13 cellular contexts compared by ENCODE assay signal in genomic region chr6:44342052-44342451, GRCh38. TPM values are rescaled to one million over a fixed set of nuclear protein-coding genes. Genes with fewer than 3 reads are reported as not detected.
A peak's percentile ranks its signal among the peaks of the same experiment; 100 is the strongest.
DNase-seq lines count a peak whose midpoint lies in the region; FAIRE-seq and TF ChIP-seq lines count a peak whose summit lies in the region.
"Had no signal": no experiment of that assay in that cellular context is flagged by ENCODE, and none has a peak within 500 bp of the region (broad histone marks: within the 10 kb centered on the region; RNA-seq: fewer than 3 reads in every experiment).

No MANE protein-coding gene starts in this region.

- no peak for TF ChIP-seq CTCF in foreskin fibroblast (IDR thresholded peaks at IDR 0.05; ENCODE audit: low read depth, low read length)

- DNase-seq in NCI-H1105 treated with DMSO at 0.1 percent for 48 hours (lab: John Stamatoyannopoulos, UW) (peak; percentile 27), NCI-H1105 (lab: John Stamatoyannopoulos, UW) (no peak), SIG-M5 treated with dmso at 0.1 percent for 504 hours (lab: John Stamatoyannopoulos, UW; ENCODE audit: unreplicated experiment) (peak; percentile 83), foreskin fibroblast (peak; percentile 6 to 34), superior temporal gyrus (ENCODE audit: extremely low spot score) (peak; percentile 57), DMS153 (lab: John Stamatoyannopoulos, UW) (no peak), GM12892 (ENCODE audit: insufficient read length) (no peak)
- DNase-seq in stimulated activated CD4-positive, alpha-beta T cell treated with anti-CD3 and anti-CD28 coated beads, Interleukin-12 subunit alpha, Interleukin-12 subunit beta, amount 100 ng/mL, for 4 hours, result no peak
- DNase-seq: activated T-cell treated with anti-CD3 and anti-CD28 coated beads, Interleukin-2, amount 50 U/mL, for 4 hours; NCI-H2107; stimulated activated naive B cell treated with anti-CD40 and anti-IgM and Interleukin-4, amounts not matched to agents 10 μg/mL and 1 μg/mL and 100 μg/mL, for 72 hours had no signal

- no peak overlapping the region for H3K4me3 ChIP-seq in foreskin fibroblast (ENCODE audit: low read depth in 1 of 2, low read length in 2 of 2)
- H3K4me3 ChIP-seq: A549 had no signal

- no peak for FAIRE-seq in GM12892 (lab: Jason Lieb, UNC)
- FAIRE-seq: A549, GM18507 had no signal

- no peak for TF ChIP-seq POLR2A in GM12892 (IDR thresholded peaks at IDR 0.05; ENCODE audit: low read depth, low read length)

RNA-seq across cellular contexts. Expression of gene SPATS1, which starts 0.4 kb away (rescaled TPM):
- not detected for polyA plus RNA-seq in GM12892 (2012; ENCODE audit: missing spikeins)
- polyA plus RNA-seq: A549 had no signal

RNA-seq across cellular contexts. Expression of gene AARS2, which starts 28.9 kb away (rescaled TPM):
- polyA plus RNA-seq in GM12892 (2012; ENCODE audit: missing spikeins), result 6.2 TPM

RNA-seq across cellular contexts. Expression of gene CDC5L, which starts 45.5 kb away (rescaled TPM):
- polyA plus RNA-seq in GM12892 (2012; ENCODE audit: missing spikeins), result 15.0 TPM

Comparison
In these comparisons a context has a peak if more than half of its experiments do, and no peak if none do; other contexts are left out.
1. DNase-seq: peak in NCI-H1105 treated with DMSO at 0.1 percent for 48 hours (single experiment), SIG-M5 treated with dmso at 0.1 percent for 504 hours (single experiment), foreskin fibroblast (2 of 2) and superior temporal gyrus (single experiment); none in NCI-H1105 (single experiment), stimulated activated CD4-positive, alpha-beta T cell treated with anti-CD3 and anti-CD28 coated beads, Interleukin-12 subunit alpha, Interleukin-12 subunit beta, amount 100 ng/mL, for 4 hours (single experiment), DMS153 (single experiment) and GM12892 (single experiment).